Comparison of ENCODE assay signal across 15 cellular contexts in genomic region chr2:109188924-109189323, GRCh38. TPM values are rescaled to one million over a fixed set of nuclear protein-coding genes. Genes with fewer than 3 reads are reported as not detected.
A peak's percentile ranks its signal among the peaks of the same experiment; 100 is the strongest.
DNase-seq lines count a peak whose midpoint lies in the region; TF ChIP-seq lines count a peak whose summit lies in the region.
"Had no signal": no experiment of that assay in that cellular context is flagged by ENCODE, and none has a peak within 500 bp of the region (broad histone marks: within the 10 kb centered on the region; RNA-seq: fewer than 3 reads in every experiment).

No MANE protein-coding gene starts in this region.

- no peak overlapping the region for H3K27ac Mint-ChIP-seq in activated T-cell treated with anti-CD3 and anti-CD28 coated beads, Interleukin-2, amount 50 U/mL, for 24 hours
- H3K27ac Mint-ChIP-seq in type B pancreatic cell: no peak overlapping the region
- H3K27ac Mint-ChIP-seq: IgD-negative memory B cell had no signal

- H3K4me1 Mint-ChIP-seq in activated T-cell treated with anti-CD3 and anti-CD28 coated beads, Interleukin-2, amount 50 U/mL, for 24 hours (ENCODE audit: low read depth): peaks cover 5% of the 10 kb centered on the region
- H3K4me1 Mint-ChIP-seq in type B pancreatic cell (ENCODE audit: unreplicated experiment): peaks cover 25% of the 10 kb centered on the region
- H3K4me1 Mint-ChIP-seq: CD8-positive, alpha-beta memory T cell; IgD-negative memory B cell had no signal

- H3K9me3 Mint-ChIP-seq in activated T-cell treated with anti-CD3 and anti-CD28 coated beads, Interleukin-2, amount 50 U/mL, for 24 hours: no peaks in the 10 kb centered on the region
- no peaks in the 10 kb centered on the region for H3K9me3 Mint-ChIP-seq in type B pancreatic cell
- H3K9me3 Mint-ChIP-seq: CD8-positive, alpha-beta memory T cell; IgD-negative memory B cell had no signal

- no peaks in the 10 kb centered on the region for H3K36me3 Mint-ChIP-seq in activated T-cell treated with anti-CD3 and anti-CD28 coated beads, Interleukin-2, amount 50 U/mL, for 24 hours (ENCODE audit: low read depth)
- H3K36me3 Mint-ChIP-seq in type B pancreatic cell: no peaks in the 10 kb centered on the region
- H3K36me3 Mint-ChIP-seq: CD8-positive, alpha-beta memory T cell; IgD-negative memory B cell had no signal

- peaks cover 7% of the 10 kb centered on the region for H3K27me3 Mint-ChIP-seq in activated T-cell treated with anti-CD3 and anti-CD28 coated beads, Interleukin-2, amount 50 U/mL, for 24 hours
- peaks cover 5% of the 10 kb centered on the region for H3K27me3 Mint-ChIP-seq in type B pancreatic cell

- TF ChIP-seq CTCF in epithelial cell of proximal tubule (conservative IDR thresholded peaks at IDR 0.05; ENCODE audit: low read depth, low read length): no peak
- no peak for TF ChIP-seq CTCF in type B pancreatic cell (conservative IDR thresholded peaks at IDR 0.05)

- DNase-seq in activated T-cell treated with anti-CD3 and anti-CD28 coated beads, Interleukin-2, amount 50 U/mL, for 24 hours: peak; percentile 19
- DNase-seq in activated T-cell treated with anti-CD3 and anti-CD28 coated beads, Interleukin-2, amount 50 U/mL, for 48 hours: no peak
- no peak for DNase-seq in epithelial cell of proximal tubule (ENCODE audit: low read depth)
- DNase-seq in mesenteric fat pad (ENCODE audit: low spot score): peak; percentile 57
- DNase-seq in type B pancreatic cell (ENCODE audit: extremely low spot score, unreplicated experiment): no peak
- no peak for DNase-seq in hepatic stellate cell (ENCODE audit: low spot score)
- DNase-seq in NCI-H1048 (lab: John Stamatoyannopoulos, UW): no peak
- DNase-seq in cortex of kidney (lab: John Stamatoyannopoulos, UW): no peak
- DNase-seq: AML-193; Caco-2; CD8-positive, alpha-beta memory T cell; DMS53; GF-D8 had no signal

- peak overlapping the region; percentile 3 for H3K4me3 ChIP-seq in epithelial cell of proximal tubule (ENCODE audit: low read depth, low read length)
- H3K4me3 ChIP-seq: BLaER1 had no signal

- no peak overlapping the region for H3K4me3 Mint-ChIP-seq in activated T-cell treated with anti-CD3 and anti-CD28 coated beads, Interleukin-2, amount 50 U/mL, for 24 hours
- H3K4me3 Mint-ChIP-seq in type B pancreatic cell: peak overlapping the region; percentile 34
- H3K4me3 Mint-ChIP-seq: CD8-positive, alpha-beta memory T cell; IgD-negative memory B cell had no signal

RNA-seq across cellular contexts. Expression of gene SH3RF3, which starts 59.9 kb away (rescaled TPM):
- total RNA-seq in epithelial cell of proximal tubule (1.7 and 8.3 TPM in 2 replicates), mesenteric fat pad (20.4 TPM), type B pancreatic cell (ENCODE audit: low replicate concordance) (2.5 and 13.9 TPM in 2 replicates)

Comparison
In these comparisons a context has a peak if more than half of its experiments do, and no peak if none do; other contexts are left out.
1. DNase-seq: peak in activated T-cell treated with anti-CD3 and anti-CD28 coated beads, Interleukin-2, amount 50 U/mL, for 24 hours (single experiment) and mesenteric fat pad (single experiment); none in activated T-cell treated with anti-CD3 and anti-CD28 coated beads, Interleukin-2, amount 50 U/mL, for 48 hours (0 of 2), epithelial cell of proximal tubule (single experiment), type B pancreatic cell (single experiment), hepatic stellate cell (single experiment), NCI-H1048 (single experiment) and cortex of kidney (single experiment).